8 cellular contexts compared by ENCODE assay signal in the genomic region with DNA sequence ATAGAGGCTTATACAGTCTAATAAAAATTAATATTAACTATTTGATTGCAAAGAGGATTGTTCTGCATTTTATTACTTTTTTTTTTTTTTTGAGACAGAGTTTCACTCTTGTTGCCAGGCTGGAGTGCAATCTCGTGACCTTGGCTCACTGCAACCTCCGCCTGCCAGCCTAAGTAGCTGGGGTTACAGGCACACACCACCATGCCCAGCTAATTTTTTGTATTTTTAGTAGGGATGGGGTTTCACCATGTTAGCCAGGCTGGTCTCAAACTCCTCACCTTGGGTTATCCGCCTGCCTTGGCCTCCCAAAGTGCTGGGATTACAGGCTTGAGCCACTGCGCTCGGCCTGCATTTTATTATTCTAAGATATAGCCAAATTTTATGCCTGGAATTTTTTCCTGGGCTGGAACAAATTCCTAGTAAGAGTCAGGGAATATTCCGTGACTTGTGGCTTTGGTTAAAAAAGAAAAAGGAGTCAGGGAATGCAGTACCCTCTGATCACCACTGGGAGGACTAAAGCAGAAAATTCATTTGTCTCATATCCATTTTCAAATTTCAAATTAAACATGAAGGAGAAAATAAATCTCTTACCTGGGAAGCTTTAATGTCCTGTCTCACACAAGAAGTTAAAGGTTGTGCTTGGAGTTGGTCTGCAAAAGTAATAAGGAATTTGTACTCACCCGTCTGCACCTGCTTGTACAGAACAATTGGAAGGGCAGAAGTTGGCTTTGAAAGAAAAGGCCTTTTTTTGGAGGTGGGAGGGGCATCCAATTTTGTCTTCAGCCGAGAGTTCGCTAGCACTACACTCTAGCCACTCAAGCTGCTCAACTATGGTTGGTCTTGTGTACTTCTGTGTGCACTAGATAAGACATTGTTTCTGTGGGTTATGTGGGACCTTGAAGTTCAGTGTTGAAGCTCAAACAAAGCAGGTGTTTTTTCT. TPM values are rescaled to one million over a fixed set of nuclear protein-coding genes. Genes with fewer than 3 reads are reported as not detected.
DNase-seq lines count a peak whose midpoint lies in the region; TF ChIP-seq lines count a peak whose summit lies in the region.

No MANE protein-coding gene starts in this region.

- intact Hi-C loops in lower leg skin (cut with DNase I; ENCODE audit: low total_unique reads): no loop called here

- H3K4me2 ChIP-seq in SK-N-SH (0 out of 2 replicates have a peak overlapping the region, but pooled peaks have one; percentile 17), fibroblast of lung (ENCODE audit: extremely low read depth, insufficient read depth, low read length) (peak overlapping the region; percentile 20)

- peak; percentile 55 for TF ChIP-seq CTCF in AG04449 (IDR thresholded peaks at IDR 0.05; ENCODE audit: insufficient read depth, low read length, missing control alignments)
- TF ChIP-seq CTCF in GM12872 (IDR thresholded peaks at IDR 0.05; ENCODE audit: insufficient read depth, low read depth, low read length): peak; percentile 74
- peak; percentile 79 for TF ChIP-seq CTCF in SK-N-SH (IDR thresholded peaks at IDR 0.05)
- TF ChIP-seq CTCF in fibroblast of lung (conservative IDR thresholded peaks at IDR 0.05 in 1 of 2, IDR thresholded peaks at IDR 0.05 in 1 of 2; ENCODE audit: low read depth in 1 of 2, low read length in 2 of 2): peak; percentile 65 to 83
- TF ChIP-seq CTCF in lower leg skin (IDR thresholded peaks at IDR 0.05): peak in 1 of 3 donors; percentile 70

- H3K27ac ChIP-seq in SK-N-SH (ENCODE audit: low read depth in 2 of 2, low read length in 1 of 2): peak overlapping the region in 1 of 2 experiments; percentile 19; a peak in 1 of 4 replicates
- no peak overlapping the region for H3K27ac ChIP-seq in fibroblast of lung (ENCODE audit: insufficient read depth, low read length)

- TF ChIP-seq POLR2A in lower leg skin (IDR thresholded peaks at IDR 0.05): no peak

- H3K9ac ChIP-seq in SK-N-SH (no peak overlapping the region), fibroblast of lung (ENCODE audit: insufficient read depth, low read length) (no peak overlapping the region)

- H3K9me3 ChIP-seq in SK-N-SH (no peaks in the 10 kb centered on the region), fibroblast of lung (ENCODE audit: control insufficient read depth, insufficient read depth, low read depth, low read length) (no peaks in the 10 kb centered on the region)

- POLR2A ChIA-PET in AG04449 (lab: Yijun Ruan, JAX) (interaction anchor here (0.7 kb wide), 1 partner anchor 30 kb away, joined by 3 read pairs; no protein-coding TSS in a partner anchor), SK-N-SH (lab: Yijun Ruan, JAX) (no interaction called here)

- H3K4me3 ChIP-seq in AG04449 (ENCODE audit: low read depth, low read length) (no peak overlapping the region), SK-N-SH (ENCODE audit: low read depth in 2 of 2, low read length in 1 of 2) (peak overlapping the region in 1 of 2 experiments; percentile 4; a peak in 1 of 4 replicates), fibroblast of lung (replicated peaks in 1 of 4; ENCODE audit: control extremely low read depth in 1 of 4, insufficient read depth in 1 of 4, low read depth in 3 of 4, low read length in 4 of 4) (peak overlapping the region in 1 of 4 experiments; percentile 3), lower leg skin (ENCODE audit: low read depth, poor library complexity, severe bottlenecking) (no peak overlapping the region)

- peak; percentile 46 for TF ChIP-seq RAD21 in SK-N-SH (IDR thresholded peaks at IDR 0.05; ENCODE audit: low read length)

- CTCF ChIA-PET in AG04449 (lab: Yijun Ruan, JAX): interaction anchor here (0.6 to 6.3 kb wide), 23 partner anchors 10 to 159 kb away, joined by 3 to 116 read pairs (median 4); a partner anchor contains a TSS
- CTCF ChIA-PET in SK-N-SH (lab: Yijun Ruan, JAX): interaction anchor here (0.5 to 2.7 kb wide), 27 partner anchors 9 to 305 kb away, joined by 3 to 25 read pairs (median 4); a partner anchor contains a TSS

- H3K27me3 ChIP-seq in SK-N-SH (ENCODE audit: insufficient read depth) (no peaks in the 10 kb centered on the region), fibroblast of lung (ENCODE audit: control insufficient read depth, insufficient read depth, low read length) (no peaks in the 10 kb centered on the region)

- WGBS in SK-N-SH (ENCODE audit: low lambda C conversion rate): 52% methylated on average over 8 of the region's 9 CpGs
- WGBS in lower leg skin, 2 donors: 30 to 37% methylated on average over 9 of the region's 9 CpGs

- H2AFZ ChIP-seq in SK-N-SH (ENCODE audit: low read depth): no peak overlapping the region
- no peak overlapping the region for H2AFZ ChIP-seq in fibroblast of lung (ENCODE audit: low read length)

- peaks cover 12% of the 10 kb centered on the region for H3F3A ChIP-seq in SK-N-SH (replicated peaks; ENCODE audit: insufficient read depth)

- no peak for TF ChIP-seq EP300 in SK-N-SH (IDR thresholded peaks at IDR 0.05; ENCODE audit: borderline replicate concordance in 1 of 2, low read depth in 1 of 2, low read length in 1 of 2)

- DNase-seq in AG04449 (ENCODE audit: low read depth, low spot score) (no peak), SK-N-SH (peak; percentile 50), fibroblast of lung (ENCODE audit: low read depth in 2 of 2) (peak; percentile 51 to 60), pons (ENCODE audit: low spot score) (peak; percentile 54), lower leg skin (ENCODE audit: low spot score in 2 of 2) (no peak), cerebellar nuclear complex (lab: John Stamatoyannopoulos, UW) (no peak)
- DNase-seq in activated effector memory CD4-positive, alpha-beta T cell treated with Interleukin-2 at 50 U/mL for 16 hours: no peak

- H3K79me2 ChIP-seq in SK-N-SH (ENCODE audit: insufficient read depth) (peaks cover 100% of the 10 kb centered on the region), fibroblast of lung (ENCODE audit: control insufficient read depth, insufficient read depth, low read length) (peaks cover 94% of the 10 kb centered on the region)

- H4K20me1 ChIP-seq in SK-N-SH (ENCODE audit: insufficient read depth): peaks cover 100% of the 10 kb centered on the region
- H4K20me1 ChIP-seq in fibroblast of lung (ENCODE audit: control insufficient read depth, extremely low read depth, insufficient read depth, low read length): peaks cover 13% of the 10 kb centered on the region

- peaks cover 2 to 50% of the 10 kb centered on the region in 2 experiments for H3K4me1 ChIP-seq in SK-N-SH (ENCODE audit: control insufficient read depth in 1 of 2, insufficient read depth in 2 of 2, low read depth in 1 of 2, low read length in 1 of 2)
- H3K4me1 ChIP-seq in fibroblast of lung (ENCODE audit: control insufficient read depth, extremely low read depth, insufficient read depth, low read length): peaks cover 11% of the 10 kb centered on the region

- H3K9me2 ChIP-seq in SK-N-SH: no peaks in the 10 kb centered on the region

- H3K36me3 ChIP-seq in SK-N-SH (replicated peaks in 1 of 2; ENCODE audit: control insufficient read depth in 1 of 2, insufficient read depth in 2 of 2, low read length in 1 of 2) (no peaks in the 10 kb centered on the region), fibroblast of lung (ENCODE audit: control insufficient read depth, insufficient read depth, low read length) (no peaks in the 10 kb centered on the region)

TF ChIP-seq in SK-N-SH, 30 proteins besides CTCF, POLR2A, EP300 and RAD21:
- TF ChIP-seq, protein P1, sequence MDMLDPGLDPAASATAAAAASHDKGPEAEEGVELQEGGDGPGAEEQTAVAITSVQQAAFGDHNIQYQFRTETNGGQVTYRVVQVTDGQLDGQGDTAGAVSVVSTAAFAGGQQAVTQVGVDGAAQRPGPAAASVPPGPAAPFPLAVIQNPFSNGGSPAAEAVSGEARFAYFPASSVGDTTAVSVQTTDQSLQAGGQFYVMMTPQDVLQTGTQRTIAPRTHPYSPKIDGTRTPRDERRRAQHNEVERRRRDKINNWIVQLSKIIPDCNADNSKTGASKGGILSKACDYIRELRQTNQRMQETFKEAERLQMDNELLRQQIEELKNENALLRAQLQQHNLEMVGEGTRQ (IDR thresholded peaks at IDR 0.05; ENCODE audit: borderline replicate concordance, low read depth, low read length): no peak
- TF ChIP-seq, protein P2, sequence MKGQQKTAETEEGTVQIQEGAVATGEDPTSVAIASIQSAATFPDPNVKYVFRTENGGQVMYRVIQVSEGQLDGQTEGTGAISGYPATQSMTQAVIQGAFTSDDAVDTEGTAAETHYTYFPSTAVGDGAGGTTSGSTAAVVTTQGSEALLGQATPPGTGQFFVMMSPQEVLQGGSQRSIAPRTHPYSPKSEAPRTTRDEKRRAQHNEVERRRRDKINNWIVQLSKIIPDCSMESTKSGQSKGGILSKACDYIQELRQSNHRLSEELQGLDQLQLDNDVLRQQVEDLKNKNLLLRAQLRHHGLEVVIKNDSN (IDR thresholded peaks at IDR 0.05; ENCODE audit: borderline replicate concordance, low read depth): no peak
- TF ChIP-seq SMC3 (IDR thresholded peaks at IDR 0.05; ENCODE audit: low read depth, low read length) (peak; percentile 20; the same call in 1 of the 2 replicates), NRF1 (IDR thresholded peaks at IDR 0.05; ENCODE audit: low read depth, low read length) (no peak)

RNA-seq across cellular contexts. Expression of a gene that starts 8.7 kb away (rescaled TPM):
- 73.4 and 94.5 TPM in 2 replicates for polyA plus RNA-seq in SK-N-SH (2012; rRNA removed)
- 49.0 and 50.0 TPM in 2 replicates for polyA plus RNA-seq in SK-N-SH (2012; cell fraction: cytosol; rRNA removed)
- 255 and 313 TPM in 2 replicates for polyA plus RNA-seq in SK-N-SH (2012; cell fraction: nucleus; rRNA removed)
- total RNA-seq in fibroblast of lung: 93.7 and 119 TPM in 2 replicates
- polyA plus RNA-seq in fibroblast of lung: 76.0 and 76.7 TPM in 2 replicates
- polyA plus RNA-seq in fibroblast of lung (2012): 54.7 and 58.7 TPM in 2 replicates
- 42.1 and 43.5 TPM in 2 replicates for polyA minus RNA-seq in fibroblast of lung (ENCODE audit: low replicate concordance)
- total RNA-seq in lower leg skin: 10 to 100 TPM; 47.3 to 68.2 (median 58.8) TPM

RNA-seq across cellular contexts. Expression of a gene that starts 59.9 kb away (rescaled TPM):
- 120 and 127 TPM in 2 replicates for polyA plus RNA-seq in SK-N-SH (2012; rRNA removed)
- polyA plus RNA-seq in SK-N-SH (2012; cell fraction: cytosol; rRNA removed): 113 and 127 TPM in 2 replicates
- polyA plus RNA-seq in SK-N-SH (2012; cell fraction: nucleus; rRNA removed): 93.2 and 207 TPM in 2 replicates
- 158 and 185 TPM in 2 replicates for total RNA-seq in fibroblast of lung
- polyA plus RNA-seq in fibroblast of lung: 333 and 400 TPM in 2 replicates
- 235 and 291 TPM in 2 replicates for polyA plus RNA-seq in fibroblast of lung (2012)
- 39.8 and 40.9 TPM in 2 replicates for polyA minus RNA-seq in fibroblast of lung (ENCODE audit: low replicate concordance)
- 100 to 1,000 TPM; 125 to 168 (median 131) TPM for total RNA-seq in lower leg skin

Comparison
In these comparisons a context has a peak if more than half of its experiments do, and no peak if none do; other contexts are left out.
1. DNase-seq: peak in SK-N-SH (single experiment), fibroblast of lung (2 of 2) and pons (single experiment); none in AG04449 (single experiment), lower leg skin (0 of 2), activated effector memory CD4-positive, alpha-beta T cell treated with Interleukin-2 at 50 U/mL for 16 hours (single experiment) and cerebellar nuclear complex (0 of 2).